9 cellular contexts compared by ENCODE assay signal in genomic region chr1:161473363-161473762, GRCh38. TPM values are rescaled to one million over a fixed set of nuclear protein-coding genes. Genes with fewer than 3 reads are reported as not detected.
DNase-seq lines count a peak whose midpoint lies in the region; ATAC-seq and TF ChIP-seq lines count a peak whose summit lies in the region.
"Had no signal": no experiment of that assay in that cellular context is flagged by ENCODE, and none has a peak within 500 bp of the region (broad histone marks: within the 10 kb centered on the region; RNA-seq: fewer than 3 reads in every experiment).

No MANE protein-coding gene starts in this region.

- H3K4me1 Mint-ChIP-seq in T-helper 1 cell treated with Interleukin-12 subunit alpha and Interleukin-12 subunit beta and Interleukin-4 antibody, amounts not matched to agents 30 μg/mL and 1 μg/mL, for 36 hours (ENCODE audit: low read depth): peaks cover 9% of the 10 kb centered on the region
- peaks cover 4% of the 10 kb centered on the region for H3K4me1 Mint-ChIP-seq in progenitor cell of endocrine pancreas (ENCODE audit: low read depth)

- H3K27me3 Mint-ChIP-seq in T-helper 1 cell treated with Interleukin-12 subunit alpha and Interleukin-12 subunit beta and Interleukin-4 antibody, amounts not matched to agents 30 μg/mL and 1 μg/mL, for 36 hours (ENCODE audit: low read depth): peaks cover 34% of the 10 kb centered on the region
- H3K27me3 Mint-ChIP-seq in progenitor cell of endocrine pancreas: peaks cover 63% of the 10 kb centered on the region

- H3K36me3 Mint-ChIP-seq in T-helper 1 cell treated with Interleukin-12 subunit alpha and Interleukin-12 subunit beta and Interleukin-4 antibody, amounts not matched to agents 30 μg/mL and 1 μg/mL, for 36 hours (ENCODE audit: low read depth): no peaks in the 10 kb centered on the region
- H3K36me3 Mint-ChIP-seq in progenitor cell of endocrine pancreas (ENCODE audit: insufficient read depth): no peaks in the 10 kb centered on the region

- H3K27ac Mint-ChIP-seq in T-helper 1 cell treated with Interleukin-12 subunit alpha and Interleukin-12 subunit beta and Interleukin-4 antibody, amounts not matched to agents 30 μg/mL and 1 μg/mL, for 36 hours: no peak overlapping the region
- no peak overlapping the region for H3K27ac Mint-ChIP-seq in progenitor cell of endocrine pancreas

- ATAC-seq in GM21576 (IDR thresholded peaks at IDR 0.05; ENCODE audit: unreplicated experiment): no peak
- ATAC-seq: mucosa of descending colon had no signal

- DNase-seq in T-helper 1 cell: no peak
- peak; percentile 6 for DNase-seq in NCI-H82 treated with DMSO at 0.1 percent for 48 hours (lab: John Stamatoyannopoulos, UW; ENCODE audit: unreplicated experiment)
- DNase-seq in dermis microvascular lymphatic vessel endothelial cell (ENCODE audit: low read depth in 2 of 2): peak; percentile 5 to 11
- no peak for DNase-seq in progenitor cell of endocrine pancreas (ENCODE audit: low spot score, unreplicated experiment)
- no peak for DNase-seq in activated gamma-delta T cell treated with Interleukin-2 at 50 U/mL for 16 hours
- no peak for DNase-seq in Ammon's horn (ENCODE audit: low spot score)

- H3K9me3 Mint-ChIP-seq in T-helper 1 cell treated with Interleukin-12 subunit alpha and Interleukin-12 subunit beta and Interleukin-4 antibody, amounts not matched to agents 30 μg/mL and 1 μg/mL, for 36 hours: no peaks in the 10 kb centered on the region
- no peaks in the 10 kb centered on the region for H3K9me3 Mint-ChIP-seq in progenitor cell of endocrine pancreas (ENCODE audit: low read depth)

- TF ChIP-seq CTCF in progenitor cell of endocrine pancreas (IDR thresholded peaks at IDR 0.05; ENCODE audit: unreplicated experiment): no peak

- H3K4me3 Mint-ChIP-seq in T-helper 1 cell treated with Interleukin-12 subunit alpha and Interleukin-12 subunit beta and Interleukin-4 antibody, amounts not matched to agents 30 μg/mL and 1 μg/mL, for 36 hours: peak overlapping the region; percentile 28
- peak overlapping the region; percentile 63 for H3K4me3 Mint-ChIP-seq in progenitor cell of endocrine pancreas (ENCODE audit: low read depth)

RNA-seq across cellular contexts. Expression of gene FCGR2A, which starts 31.9 kb away (rescaled TPM):
- total RNA-seq in dermis microvascular lymphatic vessel endothelial cell (0.64 and 3.7 TPM in 2 replicates), progenitor cell of endocrine pancreas (0.40 TPM in 1 of 2 replicates, not detected in the other)

RNA-seq across cellular contexts. Expression of gene HSPA6, which starts 51.0 kb away (rescaled TPM):
- 0.13 and 1.5 TPM in 2 replicates for total RNA-seq in dermis microvascular lymphatic vessel endothelial cell
- 0.16 TPM in 1 of 2 replicates, not detected in the other for total RNA-seq in progenitor cell of endocrine pancreas

Comparison
In these comparisons a context has a peak if more than half of its experiments do, and no peak if none do; other contexts are left out.
1. DNase-seq: peak in NCI-H82 treated with DMSO at 0.1 percent for 48 hours (single experiment) and dermis microvascular lymphatic vessel endothelial cell (2 of 2); none in T-helper 1 cell (0 of 5), progenitor cell of endocrine pancreas (single experiment), activated gamma-delta T cell treated with Interleukin-2 at 50 U/mL for 16 hours (single experiment) and Ammon's horn (single experiment).